ENCODE assay signal across 2 cellular contexts in genomic region chr6:159766923-159767322, GRCh38.
A peak's percentile ranks its signal among the peaks of the same experiment; 100 is the strongest.
TF ChIP-seq lines count a peak whose summit lies in the region.

No MANE protein-coding gene starts in this region.

TF ChIP-seq in IMR-90, 13 proteins besides CTCF, POLR2A, EP300 and RAD21:
- no peak for TF ChIP-seq MAZ (IDR thresholded peaks at IDR 0.05; ENCODE audit: borderline replicate concordance, low read depth, low read length)
- no peak for TF ChIP-seq RCOR1 (IDR thresholded peaks at IDR 0.05; ENCODE audit: insufficient replicate concordance, low read length)
- no peak for TF ChIP-seq SMC3 (IDR thresholded peaks at IDR 0.05; ENCODE audit: low read depth, low read length)
- TF ChIP-seq RFX5 (IDR thresholded peaks at IDR 0.05; ENCODE audit: low read depth, low read length) = no peak
- TF ChIP-seq BHLHE40 (IDR thresholded peaks at IDR 0.05; ENCODE audit: low read depth, low read length) = no peak

TF ChIP-seq in GM12878, 131 proteins besides CTCF, POLR2A, EP300 and RAD21:
- TF ChIP-seq TAF1 (IDR thresholded peaks at IDR 0.05; ENCODE audit: borderline replicate concordance, low read depth, low read length) (no peak), SPI1 (IDR thresholded peaks at IDR 0.05; ENCODE audit: borderline replicate concordance, insufficient read depth, low read depth, low read length) (0 out of 2 replicates have a peak, but pooled peaks have one; percentile 9), IKZF1 (conservative IDR thresholded peaks at IDR 0.05) (no peak)
